Comparison of ENCODE assay signal across 8 cellular contexts in genomic region chr3:81910244-81910852, GRCh38.
A peak's percentile ranks its signal among the peaks of the same experiment; 100 is the strongest.
DNase-seq lines count a peak whose midpoint lies in the region; ATAC-seq and TF ChIP-seq lines count a peak whose summit lies in the region.

No MANE protein-coding gene starts in this region.

- TF ChIP-seq POLR2A in stomach (IDR thresholded peaks at IDR 0.05) = no peak

- no peaks in the 10 kb centered on the region for H3K9me3 ChIP-seq in Karpas-422 (ENCODE audit: low read length)
- no peaks in the 10 kb centered on the region for H3K9me3 ChIP-seq in WERI-Rb-1 (ENCODE audit: severe bottlenecking)
- no peaks in the 10 kb centered on the region for H3K9me3 ChIP-seq in left ventricle myocardium inferior (replicated peaks)
- no peaks in the 10 kb centered on the region for H3K9me3 ChIP-seq in stomach

- no peaks in the 10 kb centered on the region for H4K20me1 ChIP-seq in Karpas-422 (ENCODE audit: insufficient read depth, low read depth, low read length)

- H3K4me3 ChIP-seq in Karpas-422 (ENCODE audit: low read length) (no peak overlapping the region), WERI-Rb-1 (ENCODE audit: low read depth, low read length) (no peak overlapping the region), left ventricle myocardium inferior (no peak overlapping the region), stomach (no peak overlapping the region)

- H3K36me3 Mint-ChIP-seq in activated T-helper 2 cell treated with anti-CD3 and anti-CD28 coated beads, Interferon-gamma antibody, Interleukin-2, Interleukin-4, amounts not matched to agents 10 μg/mL and 5 μg/mL and 100 μg/mL, durations not matched to agents 14 hours and 24 hours and 36 hours (ENCODE audit: low read depth) = no peaks in the 10 kb centered on the region

- H3K4me1 ChIP-seq in Karpas-422 (ENCODE audit: low read length) (no peaks in the 10 kb centered on the region), left ventricle myocardium inferior (no peaks in the 10 kb centered on the region), stomach (no peaks in the 10 kb centered on the region)

- no peaks in the 10 kb centered on the region for H3K36me3 ChIP-seq in Karpas-422 (ENCODE audit: insufficient read depth, low read length)
- no peaks in the 10 kb centered on the region for H3K36me3 ChIP-seq in WERI-Rb-1
- H3K36me3 ChIP-seq in left ventricle myocardium inferior = no peaks in the 10 kb centered on the region
- no peaks in the 10 kb centered on the region for H3K36me3 ChIP-seq in stomach

- TF ChIP-seq CTCF in WERI-Rb-1 (IDR thresholded peaks at IDR 0.05; ENCODE audit: low read depth, low read length) (peak; percentile 58), left ventricle myocardium inferior (IDR thresholded peaks at IDR 0.05; ENCODE audit: borderline replicate concordance) (peak; percentile 85), stomach (IDR thresholded peaks at IDR 0.05) (peak in 5 of 7 experiments; percentile 23 to 74 (median 58))

- H3K27ac ChIP-seq in Karpas-422 (ENCODE audit: low read length) = no peak overlapping the region
- no peak overlapping the region for H3K27ac ChIP-seq in WERI-Rb-1
- H3K27ac ChIP-seq in left ventricle myocardium inferior (replicated peaks) = no peak overlapping the region
- H3K27ac ChIP-seq in stomach = no peak overlapping the region

- DNase-seq in SHP77 (lab: John Stamatoyannopoulos, UW) (peak; percentile 43 to 44), SHP77 treated with DMSO at 0.1 percent for 48 hours (lab: John Stamatoyannopoulos, UW) (no peak), Karpas-422 (peak; percentile 81), WERI-Rb-1 (peak; percentile 24), left ventricle myocardium inferior (no peak), stomach (no peak)
- DNase-seq in activated T-helper 2 cell treated with anti-CD3 and anti-CD28 coated beads, Interferon-gamma antibody, Interleukin-2, Interleukin-4, amounts not matched to agents 10 μg/mL and 5 μg/mL and 100 μg/mL, durations not matched to agents 14 hours and 24 hours and 36 hours (ENCODE audit: low spot score) = no peak

- peak; percentile 74 for ATAC-seq in GM21423 (IDR thresholded peaks at IDR 0.05; ENCODE audit: unreplicated experiment)

- no peaks in the 10 kb centered on the region for H3K27me3 Mint-ChIP-seq in activated T-helper 2 cell treated with anti-CD3 and anti-CD28 coated beads, Interferon-gamma antibody, Interleukin-2, Interleukin-4, amounts not matched to agents 10 μg/mL and 5 μg/mL and 100 μg/mL, durations not matched to agents 14 hours and 24 hours and 36 hours (ENCODE audit: low read depth)

- H3K79me2 ChIP-seq in Karpas-422 (ENCODE audit: low read length) = no peaks in the 10 kb centered on the region

- H2AFZ ChIP-seq in Karpas-422 (ENCODE audit: low read length) = no peak overlapping the region

- no peak overlapping the region for H3K4me2 ChIP-seq in Karpas-422 (ENCODE audit: low read depth, low read length, poor library complexity, severe bottlenecking)

- H3K27me3 ChIP-seq in Karpas-422 (ENCODE audit: low read length) (no peaks in the 10 kb centered on the region), WERI-Rb-1 (ENCODE audit: insufficient read depth, low read depth, severe bottlenecking) (no peaks in the 10 kb centered on the region), left ventricle myocardium inferior (ENCODE audit: low read depth) (no peaks in the 10 kb centered on the region), stomach (no peaks in the 10 kb centered on the region)

- no peak for TF ChIP-seq EP300 in stomach (IDR thresholded peaks at IDR 0.05)

- no peak overlapping the region for H3K27ac Mint-ChIP-seq in activated T-helper 2 cell treated with anti-CD3 and anti-CD28 coated beads, Interferon-gamma antibody, Interleukin-2, Interleukin-4, amounts not matched to agents 10 μg/mL and 5 μg/mL and 100 μg/mL, durations not matched to agents 14 hours and 24 hours and 36 hours

- WGBS in stomach, 5 donors = 10 to 18% (median 15%) methylated on average over 5 of the region's 5 CpGs

- H3K9ac ChIP-seq in Karpas-422 (ENCODE audit: low read length) = no peak overlapping the region

- intact Hi-C loops in left ventricle myocardium inferior (cut with micrococcal nuclease) (no loop called here), stomach (cut with DNase I; ENCODE audit: low total_unique reads) (no loop called here)
- intact Hi-C loops in activated T-helper 2 cell treated with anti-CD3 and anti-CD28 coated beads, Interferon-gamma antibody, Interleukin-2, Interleukin-4, amounts not matched to agents 10 μg/mL and 5 μg/mL and 100 μg/mL, durations not matched to agents 14 hours and 24 hours and 36 hours (cut with micrococcal nuclease) = no loop called here

- no peaks in the 10 kb centered on the region for H3K4me1 Mint-ChIP-seq in activated T-helper 2 cell treated with anti-CD3 and anti-CD28 coated beads, Interferon-gamma antibody, Interleukin-2, Interleukin-4, amounts not matched to agents 10 μg/mL and 5 μg/mL and 100 μg/mL, durations not matched to agents 14 hours and 24 hours and 36 hours (ENCODE audit: low read depth)

- H3K9me3 Mint-ChIP-seq in activated T-helper 2 cell treated with anti-CD3 and anti-CD28 coated beads, Interferon-gamma antibody, Interleukin-2, Interleukin-4, amounts not matched to agents 10 μg/mL and 5 μg/mL and 100 μg/mL, durations not matched to agents 14 hours and 24 hours and 36 hours = no peaks in the 10 kb centered on the region

- H3K9me2 ChIP-seq in Karpas-422 (replicated peaks; ENCODE audit: insufficient read depth, low read length) = no peaks in the 10 kb centered on the region

- H3K4me3 Mint-ChIP-seq in activated T-helper 2 cell treated with anti-CD3 and anti-CD28 coated beads, Interferon-gamma antibody, Interleukin-2, Interleukin-4, amounts not matched to agents 10 μg/mL and 5 μg/mL and 100 μg/mL, durations not matched to agents 14 hours and 24 hours and 36 hours (ENCODE audit: low read depth) = no peak overlapping the region

Comparison
In these comparisons a context has a peak if more than half of its experiments do, and no peak if none do; other contexts are left out.
1. DNase-seq: peak in SHP77 (2 of 2), Karpas-422 (single experiment) and WERI-Rb-1 (single experiment); none in SHP77 treated with DMSO at 0.1 percent for 48 hours (single experiment), left ventricle myocardium inferior (single experiment), stomach (single experiment) and activated T-helper 2 cell treated with anti-CD3 and anti-CD28 coated beads, Interferon-gamma antibody, Interleukin-2, Interleukin-4, amounts not matched to agents 10 μg/mL and 5 μg/mL and 100 μg/mL, durations not matched to agents 14 hours and 24 hours and 36 hours (single experiment).
2. Peak in every context shown above with its lines, with median percentiles within 50 percentile points of each other: CTCF ChIP-seq.